8 cellular contexts compared by ENCODE assay signal in genomic region chr5:177113566-177114424, GRCh38. TPM values are rescaled to one million over a fixed set of nuclear protein-coding genes. Genes with fewer than 3 reads are reported as not detected.
DNase-seq lines count a peak whose midpoint lies in the region; ATAC-seq and TF ChIP-seq lines count a peak whose summit lies in the region.

No MANE protein-coding gene starts in this region.

- no peak overlapping the region for H3K27ac ChIP-seq in DND-41 (ENCODE audit: low read length)
- no peak overlapping the region for H3K27ac ChIP-seq in effector memory CD4-positive, alpha-beta T cell (ENCODE audit: insufficient read depth, low read length, poor library complexity, severe bottlenecking)
- no peak overlapping the region for H3K27ac ChIP-seq in mesendoderm (ENCODE audit: low read depth, low read length)

- H3K4me3 ChIP-seq in DND-41 (ENCODE audit: low read depth in 1 of 2, low read length in 2 of 2) (no peak overlapping the region), mesendoderm (ENCODE audit: low read length) (no peak overlapping the region)
- no peak overlapping the region for H3K4me3 ChIP-seq in effector memory CD4-positive, alpha-beta T cell (ENCODE audit: insufficient read depth, low read depth, low read length, poor library complexity, severe bottlenecking)

- DNase-seq in DND-41 (peak; percentile 78), NCI-H82 treated with DMSO at 0.1 percent for 48 hours (lab: John Stamatoyannopoulos, UW; ENCODE audit: unreplicated experiment) (peak; percentile 46), mesendoderm (peak; percentile 81)
- peak; percentile 93 for DNase-seq in activated CD8-positive, alpha-beta memory T cell treated with anti-CD3 and anti-CD28 coated beads for 24 hours
- DNase-seq in effector memory CD4-positive, alpha-beta T cell, result peak; percentile 55 to 64 (median 58)
- DNase-seq in stimulated activated CD8-positive, alpha-beta memory T cell treated with anti-CD3 and anti-CD28 coated beads, Interleukin-2, amount 100 ng/mL, for 1 hour (ENCODE audit: low read depth in 2 of 2), result peak; percentile 56 to 59

- no peak overlapping the region for H4K8ac ChIP-seq in mesendoderm (ENCODE audit: low read depth, low read length)

- no peak overlapping the region for H3K4me2 ChIP-seq in DND-41 (ENCODE audit: insufficient read depth, low read length)
- no peak overlapping the region for H3K4me2 ChIP-seq in mesendoderm (ENCODE audit: low read length)

- no peak overlapping the region for H3K4ac ChIP-seq in mesendoderm (ENCODE audit: low read depth, low read length)

- H3K27me3 ChIP-seq in DND-41 (ENCODE audit: insufficient read depth, low read length, poor library complexity) (no peaks in the 10 kb centered on the region), mesendoderm (ENCODE audit: insufficient read depth, low read length, poor library complexity) (no peaks in the 10 kb centered on the region)
- H3K27me3 ChIP-seq in effector memory CD4-positive, alpha-beta T cell (replicated peaks; ENCODE audit: control insufficient read depth, insufficient read depth, low read length, poor library complexity, severe bottlenecking), result no peaks in the 10 kb centered on the region

- peaks cover 7% of the 10 kb centered on the region; the same call in 1 of the 2 replicates for H3K4me1 ChIP-seq in DND-41 (ENCODE audit: insufficient read depth, low read length)
- peaks cover 17% of the 10 kb centered on the region for H3K4me1 ChIP-seq in effector memory CD4-positive, alpha-beta T cell (ENCODE audit: control insufficient read depth, insufficient read depth, low read length, poor library complexity, severe bottlenecking)
- H3K4me1 ChIP-seq in mesendoderm (ENCODE audit: control insufficient read depth, low read depth, low read length), result no peaks in the 10 kb centered on the region

- peak overlapping the region; percentile 51 for H2AFZ ChIP-seq in DND-41 (ENCODE audit: low read depth, low read length)

- ATAC-seq in DND-41 (ENCODE audit: insufficient read depth, low read depth), result peak; percentile 79
- peak; percentile 53 for ATAC-seq in HG03175 (IDR thresholded peaks at IDR 0.05; ENCODE audit: unreplicated experiment)
- ATAC-seq in HG03442 (IDR thresholded peaks at IDR 0.05; ENCODE audit: unreplicated experiment), result no peak

- H3K23ac ChIP-seq in mesendoderm (ENCODE audit: low read length), result no peak overlapping the region

- H3K79me2 ChIP-seq in DND-41 (ENCODE audit: insufficient read depth, low read length) (no peaks in the 10 kb centered on the region), mesendoderm (ENCODE audit: control insufficient read depth, insufficient read depth, low read length) (no peaks in the 10 kb centered on the region)

- H3K79me1 ChIP-seq in mesendoderm (ENCODE audit: low read length), result no peaks in the 10 kb centered on the region

- H4K20me1 ChIP-seq in DND-41 (ENCODE audit: insufficient read depth, low read length), result no peaks in the 10 kb centered on the region

- no peak overlapping the region for H2BK5ac ChIP-seq in mesendoderm (ENCODE audit: low read length)

- no peaks in the 10 kb centered on the region for H3K9me3 ChIP-seq in DND-41 (ENCODE audit: insufficient read depth, low read length, severe bottlenecking)
- H3K9me3 ChIP-seq in effector memory CD4-positive, alpha-beta T cell (ENCODE audit: control insufficient read depth, low read length), result no peaks in the 10 kb centered on the region

- H3K9ac ChIP-seq in DND-41 (ENCODE audit: low read depth, low read length) (no peak overlapping the region), mesendoderm (ENCODE audit: low read length) (no peak overlapping the region)

- no peak overlapping the region for H2BK15ac ChIP-seq in mesendoderm (replicated peaks; ENCODE audit: low read depth)

- no CpG with 5 or more reads among the region's 14 CpGs for WGBS in mesendoderm (ENCODE audit: extremely low coverage, insufficient coverage, low lambda C conversion rate)

- TF ChIP-seq CTCF in DND-41 (IDR thresholded peaks at IDR 0.05; ENCODE audit: borderline replicate concordance, extremely low read depth, low read length, poor library complexity, severe bottlenecking), result peak; percentile 99

- H2BK120ac ChIP-seq in mesendoderm (ENCODE audit: low read depth, low read length), result no peak overlapping the region

- H4K5ac ChIP-seq in mesendoderm (ENCODE audit: low read length), result no peak overlapping the region

- H3K36me3 ChIP-seq in DND-41 (ENCODE audit: insufficient read depth, low read length) (no peaks in the 10 kb centered on the region), mesendoderm (ENCODE audit: control insufficient read depth, insufficient read depth, low read length) (no peaks in the 10 kb centered on the region)
- no peaks in the 10 kb centered on the region for H3K36me3 ChIP-seq in effector memory CD4-positive, alpha-beta T cell (ENCODE audit: control insufficient read depth, insufficient read depth, low read length)

- no peak overlapping the region for H3K18ac ChIP-seq in mesendoderm (ENCODE audit: low read length)

- H3K56ac ChIP-seq in mesendoderm (ENCODE audit: low read length), result no peak overlapping the region

- H2AK5ac ChIP-seq in mesendoderm (ENCODE audit: low read length), result no peak overlapping the region

RNA-seq across cellular contexts. Expression of gene NSD1, which starts 19.8 kb away (rescaled TPM):
- polyA plus RNA-seq in mesendoderm (2013, experiment 1 of 2), result 38.2 TPM
- 38.5 TPM for polyA plus RNA-seq in mesendoderm (2013, experiment 2 of 2)

RNA-seq across cellular contexts. Expression of gene FGFR4, which starts 27.1 kb away (rescaled TPM):
- 28.8 TPM for polyA plus RNA-seq in mesendoderm (2013, experiment 1 of 2)
- 30.0 TPM for polyA plus RNA-seq in mesendoderm (2013, experiment 2 of 2)
